8 cellular contexts compared by ENCODE assay signal in genomic region chrX:47191806-47192401, GRCh38. TPM values are rescaled to one million over a fixed set of nuclear protein-coding genes. Genes with fewer than 3 reads are reported as not detected.
DNase-seq lines count a peak whose midpoint lies in the region; ATAC-seq and TF ChIP-seq lines count a peak whose summit lies in the region.

No MANE protein-coding gene starts in this region.

- peaks cover 16% of the 10 kb centered on the region; the same call in 1 of the 2 replicates for H3K36me3 Mint-ChIP-seq in HFFc6 (ENCODE audit: low read depth)

- peaks cover 1% of the 10 kb centered on the region for H3K27me3 Mint-ChIP-seq in HFFc6 (ENCODE audit: insufficient read depth)

- H3K27ac Mint-ChIP-seq in HFFc6: no peak overlapping the region

- peak overlapping the region; percentile 83 for H3K9ac ChIP-seq in adipocyte (ENCODE audit: low read length)

- H3K4me3 Mint-ChIP-seq in HFFc6: peak overlapping the region; percentile 93

- no peak for DNase-seq in AG10803 (ENCODE audit: low read depth)
- no peak for DNase-seq in HFFc6
- no peak for DNase-seq in adipocyte (ENCODE audit: low read depth)
- DNase-seq in lower lobe of right lung: no peak
- no peak for DNase-seq in omental fat pad (ENCODE audit: low spot score)
- DNase-seq in NCI-H146 treated with DMSO at 0.1 percent for 48 hours (lab: John Stamatoyannopoulos, UW; ENCODE audit: unreplicated experiment): no peak

- no peaks in the 10 kb centered on the region for H3K9me3 Mint-ChIP-seq in HFFc6

- TF ChIP-seq CTCF in AG10803 (conservative IDR thresholded peaks at IDR 0.05; ENCODE audit: low read length): no peak
- no peak for TF ChIP-seq CTCF in HFFc6 (IDR thresholded peaks at IDR 0.05)
- TF ChIP-seq CTCF in lower lobe of right lung (IDR thresholded peaks at IDR 0.05): no peak
- TF ChIP-seq CTCF in omental fat pad (IDR thresholded peaks at IDR 0.05): no peak

- peaks cover 7% of the 10 kb centered on the region for H3K27me3 ChIP-seq in adipocyte (replicated peaks; ENCODE audit: control insufficient read depth, insufficient read depth, low read length)
- no peaks in the 10 kb centered on the region for H3K27me3 ChIP-seq in lower lobe of right lung (ENCODE audit: low read depth)

- H3K27ac ChIP-seq in lower lobe of right lung: no peak overlapping the region

- H3K36me3 ChIP-seq in adipocyte (ENCODE audit: control insufficient read depth, insufficient read depth, low read length, severe bottlenecking) (peaks cover 6% of the 10 kb centered on the region), lower lobe of right lung (peaks cover 3% of the 10 kb centered on the region)

- H3K4me1 ChIP-seq in adipocyte (ENCODE audit: control insufficient read depth, insufficient read depth, low read length): peaks cover 29% of the 10 kb centered on the region
- peaks cover 26% of the 10 kb centered on the region for H3K4me1 ChIP-seq in lower lobe of right lung

- peaks cover 29% of the 10 kb centered on the region for H3K4me1 Mint-ChIP-seq in HFFc6 (ENCODE audit: low read depth)

- H3K4me3 ChIP-seq in AG10803 (ENCODE audit: low read length) (peak overlapping the region; percentile 69), adipocyte (ENCODE audit: low read length) (peak overlapping the region; percentile 83), lower lobe of right lung (peak overlapping the region; percentile 65)

- ATAC-seq in lower lobe of right lung (no peak), omental fat pad (ENCODE audit: low FRiP score) (no peak), GM18868 (IDR thresholded peaks at IDR 0.05; ENCODE audit: unreplicated experiment) (no peak), GM21367 (IDR thresholded peaks at IDR 0.05; ENCODE audit: unreplicated experiment) (no peak)

- intact Hi-C loops in lower lobe of right lung (cut with DNase I): no loop called here

- H3K9me3 ChIP-seq in adipocyte (ENCODE audit: control insufficient read depth, low read length): no peaks in the 10 kb centered on the region
- no peaks in the 10 kb centered on the region for H3K9me3 ChIP-seq in lower lobe of right lung

RNA-seq across cellular contexts. Expression of gene UBA1, which starts 1.7 kb away (rescaled TPM):
- 100 to 1,000 TPM; 268 to 291 (median 282) TPM for total RNA-seq in HFFc6 (2021; fragmentation: NEBNext Ultra II Directional; extraction: Animal tissue kit (Norgen Biotek cat#: 25700))
- 152 TPM for total RNA-seq in lower lobe of right lung
- total RNA-seq in omental fat pad: 100 to 1,000 TPM; 132 to 158 (median 148) TPM

RNA-seq across cellular contexts. Expression of gene CDK16, which starts 26.6 kb away (rescaled TPM):
- 100 to 1,000 TPM; 106 to 128 (median 114) TPM for total RNA-seq in HFFc6 (2021; fragmentation: NEBNext Ultra II Directional; extraction: Animal tissue kit (Norgen Biotek cat#: 25700))
- total RNA-seq in lower lobe of right lung (59.2 TPM), omental fat pad (100 to 1,000 TPM in 3 of 4 donors, 10 to 100 TPM in 1; 72.4 to 120 (median 102) TPM)

RNA-seq across cellular contexts. Expression of gene USP11, which starts 40.9 kb away (rescaled TPM):
- 10 to 100 TPM; 55.2 to 68.7 (median 62.8) TPM for total RNA-seq in HFFc6 (2021; fragmentation: NEBNext Ultra II Directional; extraction: Animal tissue kit (Norgen Biotek cat#: 25700))
- total RNA-seq in lower lobe of right lung: 52.9 TPM
- total RNA-seq in omental fat pad: 10 to 100 TPM; 27.6 to 41.3 (median 32.3) TPM

RNA-seq across cellular contexts. Expression of gene RBM10, which starts 46.9 kb away (rescaled TPM):
- total RNA-seq in HFFc6 (2021; fragmentation: NEBNext Ultra II Directional; extraction: Animal tissue kit (Norgen Biotek cat#: 25700)): 10 to 100 TPM; 38.8 to 44.3 (median 41.7) TPM
- 32.1 TPM for total RNA-seq in lower lobe of right lung
- total RNA-seq in omental fat pad: 10 to 100 TPM; 24.3 to 27.0 (median 25.4) TPM

RNA-seq across cellular contexts. Expression of gene NDUFB11, which starts 47.4 kb away (rescaled TPM):
- total RNA-seq in HFFc6 (2021; fragmentation: NEBNext Ultra II Directional; extraction: Animal tissue kit (Norgen Biotek cat#: 25700)): 10 to 100 TPM; 80.0 to 88.8 (median 84.4) TPM
- total RNA-seq in lower lobe of right lung (57.1 TPM), omental fat pad (10 to 100 TPM; 37.7 to 63.2 (median 41.6) TPM)
